ENCODE assay signal across 11 cellular contexts in genomic region chr1:211874521-211875347, GRCh38.
"Had no signal": no experiment of that assay in that cellular context is flagged by ENCODE, and none has a peak within 500 bp of the region (broad histone marks: within the 10 kb centered on the region; RNA-seq: fewer than 3 reads in every experiment).

No MANE protein-coding gene starts in this region.

- H3K9me3 ChIP-seq: gastrocnemius medialis had no signal

- ATAC-seq: activated T-helper 17 cell treated with anti-CD3 and anti-CD28 coated beads, Interleukin-2, amount 50 U/mL, for 72 hours; gastrocnemius medialis; left colon; natural killer cell treated with Interleukin-12 subunit alpha and Interleukin-12 subunit beta and Interleukin-15 and Interleukin-18, amount 100 ng/mL, for 72 hours; stimulated activated naive CD8-positive, alpha-beta T cell treated with anti-CD3 and anti-CD28 coated beads, Interleukin-15, Interleukin-2, amounts not matched to agents 100 U/mL and 50 U/mL, for 24 hours had no signal

- H3K36me3 ChIP-seq: gastrocnemius medialis had no signal

- DNase-seq: activated CD4-positive, alpha-beta T cell treated with anti-CD3 and anti-CD28 coated beads, Interleukin-2, amount 10 ng/mL, durations not matched to agents 7 days and 5 days; activated CD4-positive, CD25-positive, alpha-beta regulatory T cell; activated naive CD4-positive, alpha-beta T cell treated with Interleukin-2 at 50 U/mL for 16 hours; endodermal cell; left colon; mesendoderm; stimulated activated naive CD8-positive, alpha-beta T cell treated with anti-CD3 and anti-CD28 coated beads, Interleukin-15, Interleukin-2, amounts not matched to agents 100 U/mL and 50 U/mL, for 24 hours had no signal

- H3K27me3 ChIP-seq: gastrocnemius medialis had no signal

- H3K4me2 ChIP-seq: smooth muscle cell had no signal

- H3K4me1 ChIP-seq: gastrocnemius medialis had no signal

- H3K4me3 ChIP-seq: gastrocnemius medialis, smooth muscle cell had no signal

- H3K27ac ChIP-seq: gastrocnemius medialis had no signal
